10 cellular contexts compared by ENCODE assay signal in the genomic region with DNA sequence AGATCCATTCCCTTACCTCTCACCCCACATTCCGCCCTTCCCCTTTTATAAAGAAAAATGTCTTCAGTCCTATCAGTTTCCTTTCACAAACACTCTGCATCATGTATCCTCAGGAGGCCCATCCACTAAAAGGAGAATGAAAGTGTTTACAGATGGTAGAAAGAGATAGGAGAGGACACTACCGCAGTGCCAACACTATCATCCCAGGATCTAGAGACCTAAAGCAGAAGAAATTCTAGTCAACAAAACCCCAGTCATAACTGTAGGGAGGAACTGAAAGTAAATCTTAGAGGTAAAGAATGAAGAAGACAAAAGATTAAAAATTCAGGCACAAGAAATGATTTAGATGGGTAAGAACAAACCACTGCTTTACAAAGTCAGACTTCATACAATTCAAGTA.
DNase-seq lines count a peak whose midpoint lies in the region; ATAC-seq and TF ChIP-seq lines count a peak whose summit lies in the region.
"Had no signal": no experiment of that assay in that cellular context is flagged by ENCODE, and none has a peak within 500 bp of the region (broad histone marks: within the 10 kb centered on the region; RNA-seq: fewer than 3 reads in every experiment).

No MANE protein-coding gene starts in this region.

- no peak overlapping the region for H3K9ac ChIP-seq in OCI-LY3 (ENCODE audit: low read length)

- H3K9me3 ChIP-seq in OCI-LY3 (ENCODE audit: insufficient read depth, low read length) = no peaks in the 10 kb centered on the region

- ATAC-seq in HG02610 (IDR thresholded peaks at IDR 0.05; ENCODE audit: unreplicated experiment) (peak; percentile 82), natural killer cell (peak; percentile 47 to 64 (median 48))

- no peak for TF ChIP-seq CTCF in OCI-LY3 (IDR thresholded peaks at IDR 0.05; ENCODE audit: low read depth, low read length)
- TF ChIP-seq CTCF in natural killer cell (IDR thresholded peaks at IDR 0.05) = no peak

- no peak overlapping the region for H3K27ac ChIP-seq in OCI-LY3 (ENCODE audit: low read length)
- no peak overlapping the region for H3K27ac ChIP-seq in substantia nigra (ENCODE audit: low read depth, low read length, poor library complexity, severe bottlenecking)
- H3K27ac ChIP-seq: 22Rv1 had no signal

- H3K79me2 ChIP-seq in OCI-LY3 (ENCODE audit: low read length) = no peaks in the 10 kb centered on the region

- H3K27me3 ChIP-seq in OCI-LY3 (ENCODE audit: low read depth, low read length) = no peaks in the 10 kb centered on the region

- H3K4me3 ChIP-seq in OCI-LY3 (ENCODE audit: low read length) = no peak overlapping the region

- H2AFZ ChIP-seq in OCI-LY3 (ENCODE audit: low read depth, low read length) = no peak overlapping the region

- no peaks in the 10 kb centered on the region for H3K36me3 ChIP-seq in OCI-LY3 (replicated peaks; ENCODE audit: low read depth, low read length)

- H3K9me3 Mint-ChIP-seq in natural killer cell = no peaks in the 10 kb centered on the region

- H3K36me3 Mint-ChIP-seq in natural killer cell = no peaks in the 10 kb centered on the region

- H3K4me3 Mint-ChIP-seq in natural killer cell = peak overlapping the region; percentile 10

- peak overlapping the region; percentile 40 for H3K4me2 ChIP-seq in OCI-LY3 (ENCODE audit: low read length)

- H4K20me1 ChIP-seq in OCI-LY3 (ENCODE audit: insufficient read depth, low read length) = no peaks in the 10 kb centered on the region

- H3K4me1 ChIP-seq in OCI-LY3 (ENCODE audit: low read length) = peaks cover 9% of the 10 kb centered on the region

- no peaks in the 10 kb centered on the region for H3K27me3 Mint-ChIP-seq in natural killer cell (ENCODE audit: low read depth in 2 of 2)

- intact Hi-C loops in natural killer cell (cut with micrococcal nuclease) = no loop called here

- peak; percentile 39 for DNase-seq in DMS 273 (lab: John Stamatoyannopoulos, UW; ENCODE audit: unreplicated experiment)
- no peak for DNase-seq in DMS 273 treated with DMSO at 0.1 percent for 48 hours (lab: John Stamatoyannopoulos, UW)
- no peak for DNase-seq in natural killer cell
- DNase-seq in germinal center (ENCODE audit: low spot score) = no peak
- DNase-seq in substantia nigra (lab: John Stamatoyannopoulos, UW) = no peak
- no peak for DNase-seq in kidney tubule cell (ENCODE audit: low spot score)
- DNase-seq: stimulated activated CD4-positive, alpha-beta T cell treated with anti-CD3 and anti-CD28 coated beads, Interleukin-15, amount 100 ng/mL, for 24 hours had no signal

- H3K27ac Mint-ChIP-seq in natural killer cell = peak overlapping the region; percentile 8 to 54

- H3K4me1 Mint-ChIP-seq in natural killer cell = peaks cover 67 to 70% of the 10 kb centered on the region in 2 donors
